9 cellular contexts compared by ENCODE assay signal in the genomic region with DNA sequence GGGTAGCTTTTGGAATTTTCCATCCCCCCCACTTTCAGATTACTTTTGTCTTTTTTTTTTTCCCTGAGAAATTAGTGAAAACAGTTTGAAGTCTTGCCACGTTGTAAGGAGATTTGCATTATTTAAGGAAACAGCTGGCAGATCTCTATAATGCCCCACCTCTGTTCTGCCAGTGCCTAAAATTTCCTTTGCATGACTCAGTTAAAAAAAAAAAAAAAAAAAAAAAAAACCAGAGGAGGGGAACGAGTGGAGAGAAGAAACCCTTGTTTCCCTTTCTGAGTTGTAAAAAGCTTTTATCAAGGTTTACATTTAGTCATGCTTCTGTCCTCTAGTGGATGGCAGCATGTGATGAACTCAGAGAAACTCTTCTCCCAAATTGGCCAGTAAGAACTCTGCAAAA. TPM values are rescaled to one million over a fixed set of nuclear protein-coding genes. Genes with fewer than 3 reads are reported as not detected.
A peak's percentile ranks its signal among the peaks of the same experiment; 100 is the strongest.
DNase-seq lines count a peak whose midpoint lies in the region; ATAC-seq, FAIRE-seq and TF ChIP-seq lines count a peak whose summit lies in the region.
"Had no signal": no experiment of that assay in that cellular context is flagged by ENCODE, and none has a peak within 500 bp of the region (broad histone marks: within the 10 kb centered on the region; RNA-seq: fewer than 3 reads in every experiment).

No MANE protein-coding gene starts in this region.

- H3K9ac ChIP-seq in astrocyte (ENCODE audit: low read length) (peak overlapping the region; percentile 32), iPS-20b (ENCODE audit: low read depth, low read length) (peak overlapping the region; percentile 2; the same call in 1 of the 2 replicates)

- FAIRE-seq in astrocyte (lab: Jason Lieb, UNC): peak; percentile 56

- intact Hi-C loops in Right ventricle myocardium superior (cut with DNase I) (no loop called here), psoas muscle (cut with DNase I) (no loop called here)

- no peaks in the 10 kb centered on the region for H3K36me3 Mint-ChIP-seq in astrocyte (ENCODE audit: low read depth, unreplicated experiment)

- no peaks in the 10 kb centered on the region for H3K27me3 Mint-ChIP-seq in astrocyte (ENCODE audit: low read depth, unreplicated experiment)
- H3K27me3 Mint-ChIP-seq: activated B cell treated with CpG ODN at 0.5 μM for 24 hours had no signal

- H3K4me3 ChIP-seq in right atrium auricular region (no peak overlapping the region), astrocyte (ENCODE audit: insufficient read depth, low read depth, low read length) (peak overlapping the region; percentile 7), iPS-20b (ENCODE audit: low read length) (no peak overlapping the region), psoas muscle (no peak overlapping the region)

- H3K27me3 ChIP-seq in right atrium auricular region (no peaks in the 10 kb centered on the region), astrocyte (ENCODE audit: insufficient read depth, low read length) (no peaks in the 10 kb centered on the region), iPS-20b (ENCODE audit: insufficient read depth, low read length) (no peaks in the 10 kb centered on the region), psoas muscle (ENCODE audit: insufficient read depth in 3 of 3, low read length in 2 of 3) (peaks cover 0 to 2% (median 0%) of the 10 kb centered on the region in 3 donors)

- H3K9me3 ChIP-seq in right atrium auricular region: no peaks in the 10 kb centered on the region
- no peaks in the 10 kb centered on the region for H3K9me3 ChIP-seq in astrocyte (ENCODE audit: insufficient read depth, low read depth, low read length)
- H3K9me3 ChIP-seq in iPS-20b (ENCODE audit: insufficient read depth, low read depth, low read length): no peaks in the 10 kb centered on the region
- no peaks in the 10 kb centered on the region for H3K9me3 ChIP-seq in psoas muscle

- H3K36me3 ChIP-seq in right atrium auricular region: no peaks in the 10 kb centered on the region
- no peaks in the 10 kb centered on the region for H3K36me3 ChIP-seq in astrocyte (ENCODE audit: insufficient read depth, low read length)
- H3K36me3 ChIP-seq in iPS-20b (ENCODE audit: insufficient read depth, low read depth, low read length): no peaks in the 10 kb centered on the region
- no peaks in the 10 kb centered on the region for H3K36me3 ChIP-seq in psoas muscle (ENCODE audit: insufficient read depth in 1 of 2, low read depth in 1 of 2)

- 2 to 7% (median 3%) methylated on average over 2 of the region's 2 CpGs for WGBS in psoas muscle, 3 donors

- no peak overlapping the region for H3K4me3 Mint-ChIP-seq in astrocyte (ENCODE audit: unreplicated experiment)
- H3K4me3 Mint-ChIP-seq: activated B cell treated with CpG ODN at 0.5 μM for 24 hours had no signal

- H3K27ac ChIP-seq in right atrium auricular region (peak overlapping the region in 1 of 2 donors; percentile 71), astrocyte (ENCODE audit: low read depth, low read length) (peak overlapping the region; percentile 23), iPS-20b (ENCODE audit: low read length) (no peak overlapping the region), psoas muscle (no peak overlapping the region)

- H3K4me2 ChIP-seq in astrocyte (ENCODE audit: low read length): peak overlapping the region; percentile 65

- H2AFZ ChIP-seq in astrocyte (ENCODE audit: low read depth, low read length): no peak overlapping the region

- H3K79me2 ChIP-seq in astrocyte (ENCODE audit: insufficient read depth, low read length): no peaks in the 10 kb centered on the region

- H3K4me1 ChIP-seq in right atrium auricular region (peaks cover 0 to 29% of the 10 kb centered on the region in 2 donors), astrocyte (ENCODE audit: insufficient read depth, low read length) (peaks cover 8% of the 10 kb centered on the region), iPS-20b (ENCODE audit: insufficient read depth, low read length) (peaks cover 40% of the 10 kb centered on the region), psoas muscle (no peaks in the 10 kb centered on the region)

- no peak for TF ChIP-seq CTCF in right atrium auricular region (IDR thresholded peaks at IDR 0.05)
- TF ChIP-seq CTCF in astrocyte (IDR thresholded peaks at IDR 0.05; ENCODE audit: insufficient read depth, low read depth, low read length): no peak
- no peak for TF ChIP-seq CTCF in psoas muscle (IDR thresholded peaks at IDR 0.05)

- ATAC-seq in Right ventricle myocardium superior (ENCODE audit: poor library complexity) (peak; percentile 39), GM21786 (IDR thresholded peaks at IDR 0.05; ENCODE audit: unreplicated experiment) (no peak), HG03039 (IDR thresholded peaks at IDR 0.05; ENCODE audit: unreplicated experiment) (no peak), psoas muscle (no peak)

- H3K4me1 Mint-ChIP-seq in astrocyte (ENCODE audit: low read depth, unreplicated experiment): peaks cover 39% of the 10 kb centered on the region

- H3K9me3 Mint-ChIP-seq in astrocyte (ENCODE audit: unreplicated experiment): no peaks in the 10 kb centered on the region
- H3K9me3 Mint-ChIP-seq: activated B cell treated with CpG ODN at 0.5 μM for 24 hours had no signal

- peak overlapping the region; percentile 68 for H3K27ac Mint-ChIP-seq in astrocyte (ENCODE audit: unreplicated experiment)
- H3K27ac Mint-ChIP-seq: activated B cell treated with CpG ODN at 0.5 μM for 24 hours had no signal

- DNase-seq in Right ventricle myocardium superior: no peak
- no peak for DNase-seq in right atrium auricular region (ENCODE audit: low spot score)
- DNase-seq in astrocyte (ENCODE audit: low read depth): peak; percentile 58
- DNase-seq in midbrain (lab: John Stamatoyannopoulos, UW): no peak
- no peak for DNase-seq in psoas muscle
- DNase-seq: activated B cell treated with CpG ODN at 0.5 μM for 24 hours had no signal

- H4K20me1 ChIP-seq in astrocyte (ENCODE audit: insufficient read depth, low read length): no peaks in the 10 kb centered on the region

RNA-seq across cellular contexts. Expression of a gene that starts 33.5 kb away (rescaled TPM):
- total RNA-seq in Right ventricle myocardium superior: 3.4 TPM
- 10 to 100 TPM in 1 of 2 donors, 1 to 10 TPM in 1; 7.9 to 29.4 TPM for total RNA-seq in right atrium auricular region
- 19.1 and 21.3 TPM in 2 replicates for total RNA-seq in astrocyte
- total RNA-seq in psoas muscle: 1 to 10 TPM in 1 of 4 donors, under 1 TPM in 3; 0.34 to 1.0 (median 0.81) TPM
- under 1 TPM; 0.11 to 0.83 (median 0.44) TPM for polyA plus RNA-seq in psoas muscle
